3 cellular contexts compared by ENCODE assay signal in genomic region chr1:213666113-213666512, GRCh38.
TF ChIP-seq lines count a peak whose summit lies in the region.

No MANE protein-coding gene starts in this region.

TF ChIP-seq in GM23338, 12 proteins besides CTCF, POLR2A, EP300 and RAD21 (continued from another document):
- no peak for TF ChIP-seq CREB1 (CRISPR knock-in tag; IDR thresholded peaks at IDR 0.05; ENCODE audit: low read depth)

TF ChIP-seq in H1, 55 proteins besides CTCF, POLR2A, EP300 and RAD21 (continued from another document):
- 0 out of 2 replicates have a peak, but pooled peaks have one; percentile 7 for TF ChIP-seq CEBPB (IDR thresholded peaks at IDR 0.05; ENCODE audit: low read depth, low read length)
TF ChIP-seq in H1: peak in this region for 1.

TF ChIP-seq in SK-N-SH treated with all-trans-retinoic acid at 6 μM for 48 hours, 23 proteins besides CTCF, POLR2A, EP300 and RAD21:
- TF ChIP-seq ZNF8 (CRISPR knock-in tag; IDR thresholded peaks at IDR 0.05) (no peak), PATZ1 (CRISPR knock-in tag; IDR thresholded peaks at IDR 0.05; ENCODE audit: borderline replicate concordance) (no peak), ZC3H10 (CRISPR knock-in tag; IDR thresholded peaks at IDR 0.05) (no peak), TOX (CRISPR knock-in tag; IDR thresholded peaks at IDR 0.05; ENCODE audit: borderline replicate concordance) (no peak), SNAI2 (CRISPR knock-in tag; IDR thresholded peaks at IDR 0.05) (no peak), ARNTL (CRISPR knock-in tag; IDR thresholded peaks at IDR 0.05; ENCODE audit: borderline replicate concordance, low read depth) (no peak), CSRNP3 (CRISPR knock-in tag; IDR thresholded peaks at IDR 0.05) (no peak), POU6F1 (CRISPR knock-in tag; IDR thresholded peaks at IDR 0.05; ENCODE audit: borderline replicate concordance, low read depth) (no peak), TSHZ2 (CRISPR knock-in tag; IDR thresholded peaks at IDR 0.05) (no peak), PPARA (CRISPR knock-in tag; IDR thresholded peaks at IDR 0.05; ENCODE audit: borderline replicate concordance) (no peak), RARB (CRISPR knock-in tag; IDR thresholded peaks at IDR 0.05) (no peak), OSR1 (CRISPR knock-in tag; IDR thresholded peaks at IDR 0.05) (no peak), ZNF565 (CRISPR knock-in tag; conservative IDR thresholded peaks at IDR 0.05; ENCODE audit: low read depth) (no peak), CSDC2 (CRISPR knock-in tag; IDR thresholded peaks at IDR 0.05) (no peak), ZFP30 (CRISPR knock-in tag; IDR thresholded peaks at IDR 0.05) (no peak), CREB5 (CRISPR knock-in tag; IDR thresholded peaks at IDR 0.05; ENCODE audit: low read depth) (no peak)
